Comparison of ENCODE assay signal across 8 cellular contexts in the genomic region with DNA sequence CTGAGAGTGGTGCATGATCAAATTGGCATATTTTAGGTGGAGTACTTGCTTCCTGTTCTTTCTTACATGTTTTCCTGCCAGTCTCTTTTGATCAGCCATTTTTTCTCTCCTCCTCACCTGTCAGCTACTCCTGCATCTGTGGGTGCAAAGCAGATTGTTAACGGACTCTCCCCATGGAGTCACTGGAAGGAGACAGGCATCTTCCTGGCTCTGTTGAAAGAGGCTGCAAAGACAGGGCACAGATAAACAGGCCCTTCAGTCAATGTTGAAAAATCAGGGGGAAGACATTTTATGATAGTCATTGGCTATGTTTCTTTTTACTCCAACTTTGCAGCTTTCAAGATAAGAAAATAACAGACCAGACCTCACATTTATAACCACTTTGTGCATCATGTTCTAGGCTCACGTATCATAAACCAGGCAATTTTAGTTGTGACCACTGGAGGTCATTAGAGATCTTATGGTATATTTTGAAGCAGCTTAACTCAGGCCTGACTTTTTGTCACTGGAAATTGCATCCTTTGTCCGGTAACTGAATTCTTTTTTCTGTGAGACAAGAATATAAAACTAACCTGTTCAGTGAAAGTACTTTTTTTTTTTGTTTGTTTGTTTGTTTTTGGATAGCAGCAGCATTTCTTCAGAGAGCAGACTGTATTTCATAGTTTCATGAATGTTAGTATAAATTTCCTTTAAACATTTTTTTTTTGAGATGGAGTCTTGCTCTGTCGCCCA. TPM values are rescaled to one million over a fixed set of nuclear protein-coding genes. Genes with fewer than 3 reads are reported as not detected.
DNase-seq lines count a peak whose midpoint lies in the region; ATAC-seq and TF ChIP-seq lines count a peak whose summit lies in the region.

No MANE protein-coding gene starts in this region.

- peaks cover 17 to 31% (median 27%) of the 10 kb centered on the region in 3 donors for H3K4me1 Mint-ChIP-seq in naive B cell

- no peaks in the 10 kb centered on the region for H3K27me3 ChIP-seq in A673 (replicated peaks; ENCODE audit: insufficient read depth, low read depth, low read length, poor library complexity)

- no peaks in the 10 kb centered on the region for H3K9me3 Mint-ChIP-seq in naive B cell

- DNase-seq in A673 (ENCODE audit: low spot score) (peak; percentile 74), NCI-H1092 (lab: John Stamatoyannopoulos, UW) (peak; percentile 11), SK-MEL-5 (ENCODE audit: low read depth, low spot score) (peak; percentile 85), epidermal melanocyte (ENCODE audit: insufficient read length, low spot score) (peak; percentile 71), naive B cell (peak; percentile 16), GOT3 (lab: John Stamatoyannopoulos, UW) (no peak)

- TF ChIP-seq CTCF in A673 (conservative IDR thresholded peaks at IDR 0.05; ENCODE audit: low read depth, low read length) (peak; percentile 71), GM12872 (IDR thresholded peaks at IDR 0.05; ENCODE audit: insufficient read depth, low read depth, low read length) (peak; percentile 74)

- H3K27ac ChIP-seq in A673 (ENCODE audit: low read depth, low read length, poor library complexity, severe bottlenecking): no peak overlapping the region

- ATAC-seq in HG02623 (IDR thresholded peaks at IDR 0.05; ENCODE audit: unreplicated experiment) (peak; percentile 50), naive B cell (ENCODE audit: low read depth in 2 of 2) (peak; percentile 49 to 54)

- BruUV-seq in A673 (replicated peaks; lab: Mats Ljungman, UMichigan): no TSS peak

- no peaks in the 10 kb centered on the region for H3K36me3 Mint-ChIP-seq in naive B cell

- H3K4me3 ChIP-seq in A673 (ENCODE audit: low read depth, low read length, poor library complexity, severe bottlenecking): no peak overlapping the region

- H3K27me3 Mint-ChIP-seq in naive B cell: no peaks in the 10 kb centered on the region

- H3K9me3 ChIP-seq in A673 (ENCODE audit: low read depth, low read length, poor library complexity, severe bottlenecking): no peaks in the 10 kb centered on the region

- CTCF ChIA-PET in A673 (lab: Charles Lee): interaction anchor here (0.6 to 1.3 kb wide), 5 partner anchors 42 to 642 kb away, joined by 3 to 7 read pairs (median 4); a partner anchor contains a TSS

- intact Hi-C loops in A673 (cut with micrococcal nuclease; ENCODE audit: unreplicated experiment): loop anchor here (1.0 to 2.0 kb wide), 3 partner anchors 172 to 548 kb away; a partner anchor contains a TSS

- H3K4me1 ChIP-seq in A673 (ENCODE audit: insufficient read depth, low read length, poor library complexity, severe bottlenecking): no peaks in the 10 kb centered on the region

- no peak overlapping the region for H3K4me3 Mint-ChIP-seq in naive B cell

- no peaks in the 10 kb centered on the region for H3K36me3 ChIP-seq in A673 (ENCODE audit: insufficient read depth, low read length, poor library complexity, severe bottlenecking)

- in situ Hi-C loops in SK-MEL-5 (cut with HindIII; ENCODE audit: low pct_unique_long_range_greater_than_20kb, low sequenced_read_pairs): no loop called here

- peak overlapping the region in 1 of 6 donors; percentile 81 for H3K27ac Mint-ChIP-seq in naive B cell

- POLR2A ChIA-PET in A673 (lab: Charles Lee; ENCODE audit: low non-redundant PET): interaction anchor here (0.6 to 0.7 kb wide), 2 partner anchors 171 to 550 kb away, joined by 3 to 4 read pairs; no protein-coding TSS in a partner anchor

RNA-seq across cellular contexts. Expression of a gene that starts 20.1 kb away (rescaled TPM):
- total RNA-seq in A673 (2021): not detected in 2 replicates
- total RNA-seq in SK-MEL-5 (2014; rRNA removed; shearing (Covaris generic)): 0.03 TPM in 1 of 2 replicates, not detected in the other
- polyA plus RNA-seq in SK-MEL-5 (2015; cell fraction: cytosol; rRNA removed): 0.04 TPM in 1 of 2 replicates, not detected in the other
- polyA plus RNA-seq in SK-MEL-5 (2015; cell fraction: nucleus; rRNA removed): not detected in 2 replicates
- polyA plus RNA-seq in naive B cell (ENCODE audit: low read depth in 6 of 6): under 1 TPM in 3 of 6 donors, not detected in 3; 0.08 to 0.11 (median 0.11) TPM

RNA-seq across cellular contexts. Expression of a gene that starts 42.4 kb away (rescaled TPM):
- total RNA-seq in A673 (2021): 9.8 and 12.3 TPM in 2 replicates
- total RNA-seq in SK-MEL-5 (2014; rRNA removed; shearing (Covaris generic)): 25.8 and 27.9 TPM in 2 replicates
- polyA plus RNA-seq in SK-MEL-5 (2015; cell fraction: cytosol; rRNA removed): 18.6 and 26.0 TPM in 2 replicates
- polyA plus RNA-seq in SK-MEL-5 (2015; cell fraction: nucleus; rRNA removed): 8.3 and 10.0 TPM in 2 replicates
- polyA plus RNA-seq in naive B cell (ENCODE audit: low read depth in 6 of 6): 10 to 100 TPM; 16.1 to 62.4 (median 42.2) TPM
